3 cellular contexts compared by ENCODE assay signal in the genomic region with DNA sequence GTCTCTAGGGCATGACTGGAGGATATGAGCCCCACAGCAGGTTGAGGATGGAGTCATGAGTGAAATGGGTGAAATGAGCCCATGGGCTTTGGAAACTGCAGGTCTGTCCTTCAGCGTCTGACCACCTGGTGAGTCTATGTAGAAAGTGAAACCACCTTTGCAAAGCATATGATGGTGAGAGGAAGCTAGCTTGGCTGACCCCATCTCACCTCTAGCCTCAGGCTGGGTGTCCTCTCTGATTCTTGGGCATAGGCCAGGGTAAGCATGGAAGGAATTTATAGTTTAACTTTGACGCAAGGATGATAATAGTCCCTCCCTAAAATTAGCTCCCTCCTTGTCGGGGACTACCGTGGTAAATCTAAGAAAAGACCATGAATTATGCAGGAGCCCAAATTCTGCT. TPM values are rescaled to one million over a fixed set of nuclear protein-coding genes. Genes with fewer than 3 reads are reported as not detected.
"Had no signal": no experiment of that assay in that cellular context is flagged by ENCODE, and none has a peak within 500 bp of the region (broad histone marks: within the 10 kb centered on the region; RNA-seq: fewer than 3 reads in every experiment).

No MANE protein-coding gene starts in this region.

RNA-seq across cellular contexts. Expression of a gene that starts 16.7 kb away (rescaled TPM):
- total RNA-seq: K562, Right ventricle myocardium superior had no signal
- polyA plus RNA-seq: IgD-negative memory B cell had no signal
